In genomic region chr11:132992838-132993680, GRCh38 we compare ENCODE assay signal across 12 cellular contexts.
DNase-seq lines count a peak whose midpoint lies in the region; ATAC-seq and TF ChIP-seq lines count a peak whose summit lies in the region.
"Had no signal": no experiment of that assay in that cellular context is flagged by ENCODE, and none has a peak within 500 bp of the region (broad histone marks: within the 10 kb centered on the region; RNA-seq: fewer than 3 reads in every experiment).

No MANE protein-coding gene starts in this region.

- TF ChIP-seq CTCF in 22Rv1 (IDR thresholded peaks at IDR 0.05) = peak; percentile 29

- DNase-seq in GM03348 (ENCODE audit: low spot score) (peak; percentile 48), SW480 (ENCODE audit: low spot score) (peak; percentile 10), head of caudate nucleus (peak in 32 of 42 donors; percentile 14 to 74 (median 42)), NCI-H2029 treated with DMSO at 0.1 percent for 48 hours (lab: John Stamatoyannopoulos, UW) (no peak)
- DNase-seq: activated naive CD8-positive, alpha-beta T cell treated with anti-CD3 and anti-CD28 coated beads, Interleukin-2, amount 50 U/mL, for 24 hours; NCI-H446; pancreas; thyroid gland had no signal

- intact Hi-C loops in head of caudate nucleus (cut with DNase I) = loop anchor here (5.0 kb wide), 1 partner anchor 51 kb away; no protein-coding TSS in a partner anchor

- no peak overlapping the region for H3K27ac ChIP-seq in 22Rv1
- H3K27ac ChIP-seq: pancreas, thyroid gland had no signal

- ATAC-seq in HG03457 (IDR thresholded peaks at IDR 0.05; ENCODE audit: unreplicated experiment) (no peak), HG03439 (IDR thresholded peaks at IDR 0.05; ENCODE audit: unreplicated experiment) (no peak), HG03039 (IDR thresholded peaks at IDR 0.05; ENCODE audit: unreplicated experiment) (no peak)
- ATAC-seq: activated naive CD8-positive, alpha-beta T cell treated with anti-CD3 and anti-CD28 coated beads, Interleukin-2, amount 50 U/mL, for 24 hours; pancreas had no signal
